ENCODE assay signal across 9 cellular contexts in genomic region chr2:48092846-48093498, GRCh38.
"Had no signal": no experiment of that assay in that cellular context is flagged by ENCODE, and none has a peak within 500 bp of the region (broad histone marks: within the 10 kb centered on the region; RNA-seq: fewer than 3 reads in every experiment).

No MANE protein-coding gene starts in this region.

- H3K4me3 Mint-ChIP-seq: activated naive CD4-positive, alpha-beta T cell treated with anti-CD3 and anti-CD28 coated beads, Interleukin-2, amount 10 ng/mL, durations not matched to agents 7 days and 5 days; activated T-helper 17 cell treated with anti-CD3 and anti-CD28 coated beads, Interleukin-2, amount 50 U/mL, for 72 hours; stimulated activated effector memory CD8-positive, alpha-beta T cell treated with anti-CD3 and anti-CD28 coated beads, Interleukin-12 subunit alpha, Interleukin-12 subunit beta, amount 100 ng/mL, for 72 hours had no signal

- H3K4me1 Mint-ChIP-seq: activated naive CD4-positive, alpha-beta T cell treated with anti-CD3 and anti-CD28 coated beads, Interleukin-2, amount 10 ng/mL, durations not matched to agents 7 days and 5 days; activated T-helper 17 cell treated with anti-CD3 and anti-CD28 coated beads, Interleukin-2, amount 50 U/mL, for 72 hours; stimulated activated effector memory CD8-positive, alpha-beta T cell treated with anti-CD3 and anti-CD28 coated beads, Interleukin-12 subunit alpha, Interleukin-12 subunit beta, amount 100 ng/mL, for 72 hours had no signal

- DNase-seq: activated CD4-positive, alpha-beta T cell treated with anti-CD3 and anti-CD28 coated beads, Interleukin-2, amount 50 U/mL, for 1 hour; activated naive CD4-positive, alpha-beta T cell treated with anti-CD3 and anti-CD28 coated beads, Interleukin-2, amount 10 ng/mL, durations not matched to agents 7 days and 5 days; activated T-cell treated with anti-CD3 and anti-CD28 coated beads for 4 hours; colonic mucosa; effector CD4-positive, alpha-beta T cell; right cardiac atrium had no signal

- H3K4me3 ChIP-seq: colonic mucosa, tibial nerve had no signal

- H3K36me3 Mint-ChIP-seq: activated naive CD4-positive, alpha-beta T cell treated with anti-CD3 and anti-CD28 coated beads, Interleukin-2, amount 10 ng/mL, durations not matched to agents 7 days and 5 days; stimulated activated effector memory CD8-positive, alpha-beta T cell treated with anti-CD3 and anti-CD28 coated beads, Interleukin-12 subunit alpha, Interleukin-12 subunit beta, amount 100 ng/mL, for 72 hours had no signal

- H3K9me3 Mint-ChIP-seq: activated naive CD4-positive, alpha-beta T cell treated with anti-CD3 and anti-CD28 coated beads, Interleukin-2, amount 10 ng/mL, durations not matched to agents 7 days and 5 days; activated T-helper 17 cell treated with anti-CD3 and anti-CD28 coated beads, Interleukin-2, amount 50 U/mL, for 72 hours; stimulated activated effector memory CD8-positive, alpha-beta T cell treated with anti-CD3 and anti-CD28 coated beads, Interleukin-12 subunit alpha, Interleukin-12 subunit beta, amount 100 ng/mL, for 72 hours had no signal

- ATAC-seq: activated T-helper 17 cell treated with anti-CD3 and anti-CD28 coated beads, Interleukin-2, amount 50 U/mL, for 72 hours; stimulated activated effector memory CD8-positive, alpha-beta T cell treated with anti-CD3 and anti-CD28 coated beads, Interleukin-12 subunit alpha, Interleukin-12 subunit beta, amount 100 ng/mL, for 72 hours had no signal

- H3K27ac Mint-ChIP-seq: activated naive CD4-positive, alpha-beta T cell treated with anti-CD3 and anti-CD28 coated beads, Interleukin-2, amount 10 ng/mL, durations not matched to agents 7 days and 5 days; activated T-helper 17 cell treated with anti-CD3 and anti-CD28 coated beads, Interleukin-2, amount 50 U/mL, for 72 hours; stimulated activated effector memory CD8-positive, alpha-beta T cell treated with anti-CD3 and anti-CD28 coated beads, Interleukin-12 subunit alpha, Interleukin-12 subunit beta, amount 100 ng/mL, for 72 hours had no signal
